Comparison of ENCODE assay signal across 9 cellular contexts in genomic region chr10:43594944-43595589, GRCh38. TPM values are rescaled to one million over a fixed set of nuclear protein-coding genes. Genes with fewer than 3 reads are reported as not detected.
DNase-seq lines count a peak whose midpoint lies in the region; ATAC-seq and TF ChIP-seq lines count a peak whose summit lies in the region.
"Had no signal": no experiment of that assay in that cellular context is flagged by ENCODE, and none has a peak within 500 bp of the region (broad histone marks: within the 10 kb centered on the region; RNA-seq: fewer than 3 reads in every experiment).

No MANE protein-coding gene starts in this region.

- peak overlapping the region; percentile 59 for H3K4me2 ChIP-seq in Karpas-422 (ENCODE audit: low read depth, low read length, poor library complexity, severe bottlenecking)

- H3K27me3 ChIP-seq in Karpas-422 (ENCODE audit: low read length) (peaks cover 3% of the 10 kb centered on the region; the same call in 1 of the 2 replicates), adrenal gland (no peaks in the 10 kb centered on the region), gastroesophageal sphincter (no peaks in the 10 kb centered on the region)
- H3K27me3 ChIP-seq: neutrophil had no signal

- peak overlapping the region; percentile 61 for H3K9ac ChIP-seq in Karpas-422 (ENCODE audit: low read length)

- H3K36me3 ChIP-seq in Karpas-422 (ENCODE audit: insufficient read depth, low read length) (no peaks in the 10 kb centered on the region; the same call in 1 of the 2 replicates), adrenal gland (replicated peaks in 1 of 2) (no peaks in the 10 kb centered on the region), gastroesophageal sphincter (no peaks in the 10 kb centered on the region)
- H3K36me3 ChIP-seq: neutrophil had no signal

- peak; percentile 92 for DNase-seq in GM12865 (ENCODE audit: low read depth)
- peak; percentile 38 for DNase-seq in Karpas-422
- peak in 6 of 7 donors; percentile 13 to 61 (median 35) for DNase-seq in adrenal gland
- peak; percentile 65 for DNase-seq in mucosa of gallbladder (ENCODE audit: low spot score)
- DNase-seq in SIG-M5 treated with dmso at 0.1 percent for 504 hours (lab: John Stamatoyannopoulos, UW; ENCODE audit: unreplicated experiment), result no peak
- no peak for DNase-seq in NCI-H1694 (lab: John Stamatoyannopoulos, UW)

- peak; percentile 90 for ATAC-seq in GM21529 (IDR thresholded peaks at IDR 0.05; ENCODE audit: unreplicated experiment)
- ATAC-seq in gastroesophageal sphincter, result no peak

- H3K27ac ChIP-seq in Karpas-422 (ENCODE audit: low read length) (no peak overlapping the region), adrenal gland (no peak overlapping the region), gastroesophageal sphincter (no peak overlapping the region)
- H3K27ac ChIP-seq: neutrophil had no signal

- H3K4me3 ChIP-seq in GM12865 (ENCODE audit: low read depth, low read length), result peak overlapping the region; percentile 38
- peak overlapping the region; percentile 55; the same call in 1 of the 2 replicates for H3K4me3 ChIP-seq in Karpas-422 (ENCODE audit: low read length)
- peak overlapping the region in 2 of 4 donors; percentile 8 to 53 for H3K4me3 ChIP-seq in adrenal gland
- peak overlapping the region in 1 of 2 donors; percentile 26 for H3K4me3 ChIP-seq in gastroesophageal sphincter

- H4K20me1 ChIP-seq in Karpas-422 (ENCODE audit: insufficient read depth, low read depth, low read length), result no peaks in the 10 kb centered on the region

- H3K4me1 ChIP-seq in Karpas-422 (ENCODE audit: low read length), result peaks cover 8% of the 10 kb centered on the region
- H3K4me1 ChIP-seq in adrenal gland (replicated peaks in 1 of 2), result peaks cover 0 to 11% of the 10 kb centered on the region in 2 donors
- H3K4me1 ChIP-seq in gastroesophageal sphincter, result no peaks in the 10 kb centered on the region

- intact Hi-C loops in adrenal gland (cut with DNase I), result no loop called here

- TF ChIP-seq CTCF in GM12865 (IDR thresholded peaks at IDR 0.05; ENCODE audit: insufficient read depth, low read depth, low read length, missing control alignments) (no peak), adrenal gland (IDR thresholded peaks at IDR 0.05) (no peak), gastroesophageal sphincter (IDR thresholded peaks at IDR 0.05) (no peak)

- no peaks in the 10 kb centered on the region for H3K9me2 ChIP-seq in Karpas-422 (replicated peaks; ENCODE audit: insufficient read depth, low read length)

- TF ChIP-seq POLR2A in adrenal gland (IDR thresholded peaks at IDR 0.05) (no peak), gastroesophageal sphincter (IDR thresholded peaks at IDR 0.05) (no peak)

- H2AFZ ChIP-seq in Karpas-422 (ENCODE audit: low read length), result peak overlapping the region; percentile 88

- WGBS in adrenal gland, 4 donors, result 9 to 18% (median 16%) methylated on average over 6 to 8 of the region's 8 CpGs
- 28 to 57% methylated on average over 3 to 8 of the region's 8 CpGs for WGBS in gastroesophageal sphincter (ENCODE audit: low coverage in 1 of 2), 2 donors

- no peak for TF ChIP-seq EP300 in gastroesophageal sphincter (IDR thresholded peaks at IDR 0.05)

- H3K9me3 ChIP-seq in Karpas-422 (ENCODE audit: low read length) (peaks cover 5% of the 10 kb centered on the region; the same call in 1 of the 2 replicates), adrenal gland (replicated peaks in 1 of 3) (no peaks in the 10 kb centered on the region), gastroesophageal sphincter (peaks cover 0 to 10% (median 0%) of the 10 kb centered on the region in 3 donors)
- H3K9me3 ChIP-seq: neutrophil had no signal

- H3K79me2 ChIP-seq in Karpas-422 (ENCODE audit: low read length), result no peaks in the 10 kb centered on the region

RNA-seq across cellular contexts. Expression of gene ZNF485, which starts 11.2 kb away (rescaled TPM):
- 7.5 and 12.7 TPM in 2 replicates for total RNA-seq in Karpas-422 (2014; rRNA removed; shearing (Covaris generic); ENCODE audit: low replicate concordance)
- total RNA-seq in adrenal gland (1 to 10 TPM; 1.1 to 4.0 (median 3.0) TPM), mucosa of gallbladder (3.3 TPM), gastroesophageal sphincter (1 to 10 TPM; 2.2 to 4.5 (median 2.4) TPM)
- polyA plus RNA-seq in adrenal gland, result 1 to 10 TPM; 2.2 to 3.8 (median 2.6) TPM

RNA-seq across cellular contexts. Expression of gene ZNF239, which starts 20.7 kb away (rescaled TPM):
- total RNA-seq in Karpas-422 (2014; rRNA removed; shearing (Covaris generic); ENCODE audit: low replicate concordance), result 4.7 and 11.9 TPM in 2 replicates
- total RNA-seq in adrenal gland (1 to 10 TPM; 1.3 to 3.6 (median 2.4) TPM), mucosa of gallbladder (3.3 TPM), gastroesophageal sphincter (10 to 100 TPM in 1 of 4 donors, 1 to 10 TPM in 3; 3.6 to 14.1 (median 6.2) TPM)
- 1 to 10 TPM; 1.9 to 6.8 (median 3.3) TPM for polyA plus RNA-seq in adrenal gland

RNA-seq across cellular contexts. Expression of gene ZNF32, which starts 53.6 kb away (rescaled TPM):
- total RNA-seq in Karpas-422 (2014; rRNA removed; shearing (Covaris generic); ENCODE audit: low replicate concordance), result 30.3 and 34.7 TPM in 2 replicates
- total RNA-seq in adrenal gland, result 10 to 100 TPM; 18.0 to 47.4 (median 39.1) TPM
- 10 to 100 TPM; 38.3 to 77.8 (median 67.5) TPM for polyA plus RNA-seq in adrenal gland
- total RNA-seq in mucosa of gallbladder, result 46.2 TPM
- 10 to 100 TPM; 45.8 to 59.8 (median 53.8) TPM for total RNA-seq in gastroesophageal sphincter

Comparison
In these comparisons a context has a peak if more than half of its experiments do, and no peak if none do; other contexts are left out.
1. DNase-seq: peak in GM12865 (single experiment), Karpas-422 (single experiment), adrenal gland (6 of 7) and mucosa of gallbladder (single experiment); none in SIG-M5 treated with dmso at 0.1 percent for 504 hours (single experiment) and NCI-H1694 (single experiment).